In the genomic region with DNA sequence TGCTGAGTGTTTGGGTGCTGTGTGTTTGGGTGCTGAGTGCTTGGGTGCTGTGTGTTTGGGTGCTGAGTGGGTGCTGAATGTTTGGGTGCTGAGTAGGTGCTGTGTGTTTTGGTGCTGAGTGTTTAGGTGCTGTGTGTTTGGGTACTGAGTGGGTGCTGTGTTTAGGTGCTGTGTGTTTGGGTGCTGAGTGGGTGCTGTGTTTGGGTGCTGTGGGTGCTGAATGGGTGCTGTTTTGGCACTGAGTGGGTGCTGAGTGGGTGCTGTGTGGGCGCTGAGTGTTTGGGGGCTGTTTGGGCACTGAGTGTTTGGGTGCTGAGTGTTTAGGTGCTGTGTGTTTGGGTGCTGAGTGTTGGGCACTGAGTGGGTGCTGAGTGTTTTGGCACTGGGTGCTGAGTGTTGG, we compare ENCODE assay signal across 28 cellular contexts. TPM values are rescaled to one million over a fixed set of nuclear protein-coding genes. Genes with fewer than 3 reads are reported as not detected.
"Had no signal": no experiment of that assay in that cellular context is flagged by ENCODE, and none has a peak within 500 bp of the region (broad histone marks: within the 10 kb centered on the region; RNA-seq: fewer than 3 reads in every experiment).

No MANE protein-coding gene starts in this region.

- DNase-seq: dermis blood vessel endothelial cell; effector memory CD4-positive, alpha-beta T cell; esophagus squamous epithelium; foreskin melanocyte; hypothalamus; immature natural killer cell; islet precursor cell; mesenchymal stem cell; naive B cell; stimulated activated CD4-positive, alpha-beta T cell treated with anti-CD3 and anti-CD28 coated beads, Interleukin-2, amount 100 ng/mL, for 24 hours; stimulated activated CD4-positive, alpha-beta T cell treated with anti-CD3 and anti-CD28 coated beads, Interleukin-4, amount 100 ng/mL, for 24 hours; stimulated activated naive CD4-positive, alpha-beta T cell treated with Interleukin-2 at 50 U/mL for 16 hours; stomach had no signal

- H3K27me3 ChIP-seq: esophagus squamous epithelium, right atrium auricular region had no signal

- H3K4me3 ChIP-seq: coronary artery, esophagus squamous epithelium, mucosa of descending colon, prostate gland, right atrium auricular region, smooth muscle cell, stomach, thoracic aorta, tibial nerve had no signal

- H3K4me1 ChIP-seq: esophagus squamous epithelium, prostate gland, right atrium auricular region, stomach, tibial nerve had no signal

- FAIRE-seq: endothelial cell of umbilical vein had no signal

- H3K9me3 ChIP-seq: esophagus squamous epithelium, mucosa of descending colon, prostate gland, right atrium auricular region, stomach, thoracic aorta had no signal

- H3K9ac ChIP-seq: parathyroid adenoma had no signal

- H3K36me3 ChIP-seq: prostate gland, right atrium auricular region, thoracic aorta, tibial nerve had no signal

- H3K27ac ChIP-seq: coronary artery, esophagus squamous epithelium, parathyroid adenoma, prostate gland, right atrium auricular region, stomach, thoracic aorta, tibial nerve had no signal

- H2AFZ ChIP-seq: parathyroid adenoma had no signal

- ATAC-seq: left lobe of liver; mucosa of descending colon; natural killer cell treated with Interleukin-12 subunit alpha and Interleukin-12 subunit beta and Interleukin-15 and Interleukin-18, amount 100 ng/mL, for 72 hours; sciatic nerve; stimulated activated effector memory CD8-positive, alpha-beta T cell treated with anti-CD3 and anti-CD28 coated beads, Interleukin-12 subunit alpha, Interleukin-12 subunit beta, amount 100 ng/mL, for 72 hours had no signal

- H3K4me2 ChIP-seq: smooth muscle cell had no signal

RNA-seq across cellular contexts. Expression of a gene that starts 48.5 kb away (rescaled TPM):
- total RNA-seq: dermis blood vessel endothelial cell; endothelial cell of umbilical vein; esophagus squamous epithelium; lung microvascular endothelial cell; natural killer cell treated with Interleukin-12 subunit alpha and Interleukin-12 subunit beta and Interleukin-15 and Interleukin-18, amount 100 ng/mL, for 72 hours; stomach; thoracic aorta; tibial nerve; ureter had no signal
- polyA plus RNA-seq: endothelial cell of umbilical vein had no signal
